24 cellular contexts compared by ENCODE assay signal in genomic region chr1:237779356-237779755, GRCh38.
"Had no signal": no experiment of that assay in that cellular context is flagged by ENCODE, and none has a peak within 500 bp of the region (broad histone marks: within the 10 kb centered on the region; RNA-seq: fewer than 3 reads in every experiment).

No MANE protein-coding gene starts in this region.

- H3K27me3 ChIP-seq: Peyer's patch, SJSA1 had no signal

- H3K4me3 ChIP-seq: PC-9, Peyer's patch, SJSA1, SK-N-MC had no signal

- FAIRE-seq: HepG2 had no signal

- ATAC-seq: HepG2, Right ventricle myocardium inferior had no signal

- H3K36me3 ChIP-seq: Peyer's patch, SJSA1 had no signal

- DNase-seq: IMR-90, Karpas-422, KG1, MM.1S, NCI-H1092 treated with DMSO at 0.1 percent for 48 hours, NCI-H1436, NCI-H187, NCI-H2029, NCI-H2081 treated with DMSO at 0.1 percent for 48 hours, NCI-H2171, NCI-H226, NCI-H446, NCI-H510A, NCI-H524 treated with DMSO at 0.1 percent for 48 hours, NCI-H69, NCI-H774, OCI-M1, PC-9, Peyer's patch, SIG-M5 had no signal
